Comparison of ENCODE assay signal across 17 cellular contexts in the genomic region with DNA sequence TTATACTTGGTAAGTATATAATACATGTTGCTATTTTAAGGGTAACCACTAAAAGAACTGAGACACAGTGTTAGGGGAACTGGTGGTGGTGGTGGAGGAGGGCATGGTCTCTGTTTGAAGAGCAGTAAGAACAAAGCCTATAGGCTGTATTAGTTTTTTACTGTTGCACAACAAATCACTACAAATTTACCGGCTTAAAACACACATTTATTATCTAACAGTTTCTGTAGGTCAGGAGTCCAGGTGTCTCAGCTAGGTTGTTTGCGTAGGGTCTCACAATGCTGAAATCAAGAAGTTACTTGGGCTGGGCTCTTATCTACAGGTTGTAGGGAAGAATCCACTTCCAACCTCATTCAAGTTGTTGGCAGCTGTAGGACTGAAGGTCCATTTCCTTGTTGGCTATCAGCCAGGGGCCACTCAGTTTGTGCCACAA. TPM values are rescaled to one million over a fixed set of nuclear protein-coding genes. Genes with fewer than 3 reads are reported as not detected.
DNase-seq lines count a peak whose midpoint lies in the region; ATAC-seq and TF ChIP-seq lines count a peak whose summit lies in the region.
"Had no signal": no experiment of that assay in that cellular context is flagged by ENCODE, and none has a peak within 500 bp of the region (broad histone marks: within the 10 kb centered on the region; RNA-seq: fewer than 3 reads in every experiment).

No MANE protein-coding gene starts in this region.

- no peak overlapping the region for H3K4me3 Mint-ChIP-seq in Calu3 (ENCODE audit: low read depth, unreplicated experiment)
- H3K4me3 Mint-ChIP-seq: activated CD4-positive, alpha-beta T cell treated with anti-CD3 and anti-CD28 coated beads for 36 hours; activated T-cell treated with anti-CD3 and anti-CD28 coated beads, Interleukin-2, amount 50 U/mL, for 4 hours; B cell; natural killer cell had no signal

- peaks cover 59% of the 10 kb centered on the region for H3K4me1 Mint-ChIP-seq in Calu3 (ENCODE audit: low read depth, unreplicated experiment)

- H3K4me1 ChIP-seq in hepatocyte (ENCODE audit: insufficient read depth): peaks cover 9% of the 10 kb centered on the region
- H3K4me1 ChIP-seq: right atrium auricular region had no signal

- H3K36me3 ChIP-seq in hepatocyte (replicated peaks; ENCODE audit: insufficient read depth, low read depth): no peaks in the 10 kb centered on the region
- H3K36me3 ChIP-seq: right atrium auricular region had no signal

- H3K9me2 ChIP-seq in hepatocyte (replicated peaks; ENCODE audit: insufficient read depth): no peaks in the 10 kb centered on the region

- no peaks in the 10 kb centered on the region for H3K27me3 Mint-ChIP-seq in Calu3 (ENCODE audit: unreplicated experiment)
- H3K27me3 Mint-ChIP-seq: activated CD4-positive, alpha-beta T cell treated with anti-CD3 and anti-CD28 coated beads for 36 hours; B cell had no signal

- no peaks in the 10 kb centered on the region for H3K9me3 Mint-ChIP-seq in Calu3 (ENCODE audit: low read depth, unreplicated experiment)
- H3K9me3 Mint-ChIP-seq: natural killer cell had no signal

- H3K27ac ChIP-seq in hepatocyte: peak overlapping the region; percentile 37
- H3K27ac ChIP-seq: right atrium auricular region had no signal

- H3K36me3 Mint-ChIP-seq in Calu3 (ENCODE audit: insufficient read depth, unreplicated experiment): no peaks in the 10 kb centered on the region
- H3K36me3 Mint-ChIP-seq: natural killer cell had no signal

- BruUV-seq in Calu3 (replicated peaks; lab: Mats Ljungman, UMichigan): no TSS peak

- H3K9me3 ChIP-seq in hepatocyte (ENCODE audit: low read depth): no peaks in the 10 kb centered on the region
- H3K9me3 ChIP-seq: right atrium auricular region had no signal

- peaks cover 91% of the 10 kb centered on the region for H3K79me2 ChIP-seq in hepatocyte

- WGBS in hepatocyte (ENCODE audit: low lambda C conversion rate, missing lambda C conversion rate): 59% methylated on average over 2 of the region's 2 CpGs

- H2AFZ ChIP-seq in hepatocyte: no peak overlapping the region

- DNase-seq in Calu3: peak; percentile 49
- peak; percentile 33 for DNase-seq in hepatocyte (ENCODE audit: low spot score)
- no peak for DNase-seq in DMS153 treated with DMSO at 0.1 percent for 48 hours (lab: John Stamatoyannopoulos, UW; ENCODE audit: unreplicated experiment)
- no peak for DNase-seq in ecto neural progenitor cell (ENCODE audit: low spot score)
- no peak for DNase-seq in NCI-H187 (lab: John Stamatoyannopoulos, UW)
- DNase-seq in NCI-H2171 treated with DMSO at 0.1 percent for 48 hours (lab: John Stamatoyannopoulos, UW): no peak
- DNase-seq: activated CD4-positive, alpha-beta T cell treated with anti-CD3 and anti-CD28 coated beads for 36 hours; activated T-cell treated with anti-CD3 and anti-CD28 coated beads, Interleukin-2, amount 50 U/mL, for 4 hours; natural killer cell; NCI-H1092; NCI-H524; stimulated activated CD4-positive, alpha-beta T cell treated with anti-CD3 and anti-CD28 coated beads, Interleukin-2, amount 100 ng/mL, for 48 hours had no signal

- ATAC-seq in GM19023 (IDR thresholded peaks at IDR 0.05; ENCODE audit: unreplicated experiment) (peak; percentile 60), HG03460 (IDR thresholded peaks at IDR 0.05; ENCODE audit: unreplicated experiment) (peak; percentile 77)
- ATAC-seq: activated CD4-positive, alpha-beta T cell treated with anti-CD3 and anti-CD28 coated beads for 36 hours; HCT116 had no signal

- H3K4me2 ChIP-seq in hepatocyte: no peak overlapping the region

- CTCF ChIA-PET in Calu3 (lab: Charles Lee): no interaction called here

- no peaks in the 10 kb centered on the region for H3K27me3 ChIP-seq in hepatocyte
- H3K27me3 ChIP-seq: right atrium auricular region had no signal

- peaks cover 11% of the 10 kb centered on the region for H4K20me1 ChIP-seq in hepatocyte (ENCODE audit: insufficient read depth, poor library complexity, severe bottlenecking)

- TF ChIP-seq CTCF in Calu3 (IDR thresholded peaks at IDR 0.05; ENCODE audit: unreplicated experiment): no peak
- TF ChIP-seq CTCF in hepatocyte (IDR thresholded peaks at IDR 0.05; ENCODE audit: poor library complexity): no peak

- peak overlapping the region; percentile 67 for H3K27ac Mint-ChIP-seq in Calu3 (ENCODE audit: unreplicated experiment)
- H3K27ac Mint-ChIP-seq: activated CD4-positive, alpha-beta T cell treated with anti-CD3 and anti-CD28 coated beads for 36 hours; B cell; natural killer cell had no signal

- intact Hi-C loops in Calu3 (cut with micrococcal nuclease; ENCODE audit: unreplicated experiment): loop anchor here (5.0 kb wide), 1 partner anchor 48 kb away; no protein-coding TSS in a partner anchor

- no peak overlapping the region for H3K4me3 ChIP-seq in hepatocyte
- H3K4me3 ChIP-seq: right atrium auricular region had no signal

RNA-seq across cellular contexts. Expression of a gene that starts 52.6 kb away (rescaled TPM):
- total RNA-seq in Calu3 (2022) (138 and 157 TPM in 2 replicates), hepatocyte (95.7 and 143 TPM in 2 replicates)
- polyA plus RNA-seq in hepatocyte: 80.6 and 82.9 TPM in 2 replicates

Comparison
In these comparisons a context has a peak if more than half of its experiments do, and no peak if none do; other contexts are left out.
1. DNase-seq: peak in Calu3 (single experiment) and hepatocyte (single experiment); none in DMS153 treated with DMSO at 0.1 percent for 48 hours (single experiment), ecto neural progenitor cell (single experiment), NCI-H187 (0 of 2) and NCI-H2171 treated with DMSO at 0.1 percent for 48 hours (single experiment).